In genomic region chr4:71261633-71262121, GRCh38 we compare ENCODE assay signal across 17 cellular contexts.
DNase-seq lines count a peak whose midpoint lies in the region; ATAC-seq, FAIRE-seq and TF ChIP-seq lines count a peak whose summit lies in the region.
"Had no signal": no experiment of that assay in that cellular context is flagged by ENCODE, and none has a peak within 500 bp of the region (broad histone marks: within the 10 kb centered on the region; RNA-seq: fewer than 3 reads in every experiment).

No MANE protein-coding gene starts in this region.

- H3K4me3 Mint-ChIP-seq in activated CD8-positive, alpha-beta memory T cell treated with anti-CD3 and anti-CD28 coated beads, Interleukin-2, amount 10 ng/mL, durations not matched to agents 7 days and 5 days: no peak overlapping the region
- H3K4me3 Mint-ChIP-seq: naive thymus-derived CD4-positive, alpha-beta T cell; type B pancreatic cell had no signal

- ATAC-seq in activated CD8-positive, alpha-beta memory T cell treated with anti-CD3 and anti-CD28 coated beads, Interleukin-2, amount 10 ng/mL, durations not matched to agents 7 days and 5 days: no peak
- no peak for ATAC-seq in GM21786 (IDR thresholded peaks at IDR 0.05; ENCODE audit: unreplicated experiment)
- ATAC-seq: naive thymus-derived CD4-positive, alpha-beta T cell had no signal

- H3K4me1 Mint-ChIP-seq in activated CD8-positive, alpha-beta memory T cell treated with anti-CD3 and anti-CD28 coated beads, Interleukin-2, amount 10 ng/mL, durations not matched to agents 7 days and 5 days: peaks cover 9% of the 10 kb centered on the region

- no peaks in the 10 kb centered on the region for H3F3A ChIP-seq in smooth muscle cell (ENCODE audit: low read depth)

- no peak overlapping the region for H3K4me3 ChIP-seq in smooth muscle cell
- H3K4me3 ChIP-seq: SJSA1 had no signal

- FAIRE-seq in D721Med (lab: Jason Lieb, UNC): no peak

- no peak overlapping the region for H3K27ac Mint-ChIP-seq in activated CD8-positive, alpha-beta memory T cell treated with anti-CD3 and anti-CD28 coated beads, Interleukin-2, amount 10 ng/mL, durations not matched to agents 7 days and 5 days
- H3K27ac Mint-ChIP-seq: naive thymus-derived CD4-positive, alpha-beta T cell; type B pancreatic cell had no signal

- CTCF ChIA-PET in activated CD8-positive, alpha-beta memory T cell treated with anti-CD3 and anti-CD28 coated beads, Interleukin-2, amount 10 ng/mL, durations not matched to agents 7 days and 5 days (lab: Charles Lee): no interaction called here

- TF ChIP-seq CTCF in smooth muscle cell (IDR thresholded peaks at IDR 0.05; ENCODE audit: borderline replicate concordance, insufficient read depth, poor library complexity, severe bottlenecking) (no peak), D721Med (IDR thresholded peaks at IDR 0.05; ENCODE audit: insufficient read depth, missing control alignments) (no peak)

- H3K9me3 ChIP-seq in smooth muscle cell (replicated peaks; ENCODE audit: low read depth): no peaks in the 10 kb centered on the region
- H3K9me3 ChIP-seq: SJSA1 had no signal

- H3K27me3 Mint-ChIP-seq in activated CD8-positive, alpha-beta memory T cell treated with anti-CD3 and anti-CD28 coated beads, Interleukin-2, amount 10 ng/mL, durations not matched to agents 7 days and 5 days: peaks cover 4% of the 10 kb centered on the region
- H3K27me3 Mint-ChIP-seq: type B pancreatic cell had no signal

- no peaks in the 10 kb centered on the region for H3K4me1 ChIP-seq in smooth muscle cell (ENCODE audit: low read depth)

- 50% methylated on average over 3 of the region's 3 CpGs for WGBS in smooth muscle cell (ENCODE audit: low lambda C conversion rate)

- H3K9ac ChIP-seq in smooth muscle cell (ENCODE audit: low read depth): no peak overlapping the region

- no peak overlapping the region for H3K27ac ChIP-seq in smooth muscle cell (ENCODE audit: low read depth)
- H3K27ac ChIP-seq: SJSA1 had no signal

- H2AFZ ChIP-seq in smooth muscle cell (ENCODE audit: low read depth): no peak overlapping the region

- peak overlapping the region; percentile 22 for H3K4me2 ChIP-seq in smooth muscle cell

- no peaks in the 10 kb centered on the region for H3K9me3 Mint-ChIP-seq in activated CD8-positive, alpha-beta memory T cell treated with anti-CD3 and anti-CD28 coated beads, Interleukin-2, amount 10 ng/mL, durations not matched to agents 7 days and 5 days (ENCODE audit: low read depth)
- H3K9me3 Mint-ChIP-seq: naive thymus-derived CD4-positive, alpha-beta T cell; type B pancreatic cell had no signal

- no peaks in the 10 kb centered on the region for H4K20me1 ChIP-seq in smooth muscle cell (ENCODE audit: low read depth)

- H3K36me3 Mint-ChIP-seq in activated CD8-positive, alpha-beta memory T cell treated with anti-CD3 and anti-CD28 coated beads, Interleukin-2, amount 10 ng/mL, durations not matched to agents 7 days and 5 days: no peaks in the 10 kb centered on the region
- H3K36me3 Mint-ChIP-seq: naive thymus-derived CD4-positive, alpha-beta T cell; type B pancreatic cell had no signal

- no peaks in the 10 kb centered on the region for H3K36me3 ChIP-seq in smooth muscle cell (ENCODE audit: low read depth)
- H3K36me3 ChIP-seq: SJSA1 had no signal

- peak; percentile 54 for DNase-seq in activated CD8-positive, alpha-beta memory T cell treated with anti-CD3 and anti-CD28 coated beads, Interleukin-2, amount 10 ng/mL, durations not matched to agents 7 days and 5 days
- DNase-seq in activated CD8-positive, alpha-beta memory T cell treated with anti-CD3 and anti-CD28 coated beads, Interleukin-2, amount 50 U/mL, for 48 hours: no peak
- peak; percentile 26 for DNase-seq in HT1080 (ENCODE audit: low read depth)
- DNase-seq in fibroblast of peridontal ligament (ENCODE audit: extremely low read depth): peak; percentile 53
- DNase-seq in smooth muscle cell (lab: John Stamatoyannopoulos, UW; ENCODE audit: unreplicated experiment): no peak
- DNase-seq in D721Med (ENCODE audit: insufficient read length, low spot score): no peak
- DNase-seq in Ammon's horn (ENCODE audit: low spot score): no peak
- DNase-seq: activated T-cell treated with anti-CD3 and anti-CD28 coated beads for 4 hours, Calu3, H7, kidney glomerular epithelial cell, NCI-H187, NCI-H69 had no signal

- peaks cover 10% of the 10 kb centered on the region for H3K27me3 ChIP-seq in smooth muscle cell (ENCODE audit: low read depth)
- H3K27me3 ChIP-seq: SJSA1 had no signal

- no peaks in the 10 kb centered on the region for H3K79me2 ChIP-seq in smooth muscle cell (ENCODE audit: low read depth)

Comparison
In these comparisons a context has a peak if more than half of its experiments do, and no peak if none do; other contexts are left out.
1. DNase-seq: peak in activated CD8-positive, alpha-beta memory T cell treated with anti-CD3 and anti-CD28 coated beads, Interleukin-2, amount 10 ng/mL, durations not matched to agents 7 days and 5 days (single experiment), HT1080 (single experiment) and fibroblast of peridontal ligament (single experiment); none in activated CD8-positive, alpha-beta memory T cell treated with anti-CD3 and anti-CD28 coated beads, Interleukin-2, amount 50 U/mL, for 48 hours (single experiment), smooth muscle cell (single experiment), D721Med (single experiment) and Ammon's horn (single experiment).